In genomic region chr5:111757582-111758283, GRCh38 we compare ENCODE assay signal across 1 cellular context.
TF ChIP-seq lines count a peak whose summit lies in the region.

No MANE protein-coding gene starts in this region.

TF ChIP-seq in HEK293, 187 proteins besides CTCF, POLR2A, EP300 and RAD21 (continued from another document and continues in another):
- TF ChIP-seq AEBP2 (tag by site-specific recombination; IDR thresholded peaks at IDR 0.05; ENCODE audit: borderline replicate concordance) = no peak
- TF ChIP-seq RBAK (tag by site-specific recombination; IDR thresholded peaks at IDR 0.05) = no peak
- TF ChIP-seq ZNF423 (tag by site-specific recombination; IDR thresholded peaks at IDR 0.05) = no peak
- TF ChIP-seq ZNF239 (tag by site-specific recombination; IDR thresholded peaks at IDR 0.05) = no peak
- no peak for TF ChIP-seq SETDB1 (IDR thresholded peaks at IDR 0.05; ENCODE audit: insufficient read length, low read length)
- TF ChIP-seq BCL11B (tag by site-specific recombination; IDR thresholded peaks at IDR 0.05; ENCODE audit: low read depth) = no peak
- TF ChIP-seq ZNF266 (tag by site-specific recombination; IDR thresholded peaks at IDR 0.05; ENCODE audit: low read depth) = no peak
- peak; percentile 93 for TF ChIP-seq ZBTB8A (tag by site-specific recombination; IDR thresholded peaks at IDR 0.05)
- no peak for TF ChIP-seq ZNF621 (tag by site-specific recombination; IDR thresholded peaks at IDR 0.05)
- TF ChIP-seq ZNF394 (tag by site-specific recombination; IDR thresholded peaks at IDR 0.05; ENCODE audit: borderline replicate concordance) = peak; percentile 59; the same call in 1 of the 2 replicates
- peak; percentile 68 for TF ChIP-seq SP7 (tag by site-specific recombination; IDR thresholded peaks at IDR 0.05)
- peak; percentile 67 for TF ChIP-seq ZBTB17 (tag by site-specific recombination; IDR thresholded peaks at IDR 0.05)
- 0 out of 2 replicates have a peak, but pooled peaks have one; percentile 18 for TF ChIP-seq ZNF362 (tag by site-specific recombination; IDR thresholded peaks at IDR 0.05)
- TF ChIP-seq SCRT2 (tag by site-specific recombination; IDR thresholded peaks at IDR 0.05) = no peak
- no peak for TF ChIP-seq ZNF274 (IDR thresholded peaks at IDR 0.05; ENCODE audit: low read length)
- TF ChIP-seq ZNF274 (tag by site-specific recombination; IDR thresholded peaks at IDR 0.05; ENCODE audit: borderline replicate concordance) = no peak
- peak; percentile 78 for TF ChIP-seq ZFP69B (tag by site-specific recombination; IDR thresholded peaks at IDR 0.05)
- TF ChIP-seq, protein P1, sequence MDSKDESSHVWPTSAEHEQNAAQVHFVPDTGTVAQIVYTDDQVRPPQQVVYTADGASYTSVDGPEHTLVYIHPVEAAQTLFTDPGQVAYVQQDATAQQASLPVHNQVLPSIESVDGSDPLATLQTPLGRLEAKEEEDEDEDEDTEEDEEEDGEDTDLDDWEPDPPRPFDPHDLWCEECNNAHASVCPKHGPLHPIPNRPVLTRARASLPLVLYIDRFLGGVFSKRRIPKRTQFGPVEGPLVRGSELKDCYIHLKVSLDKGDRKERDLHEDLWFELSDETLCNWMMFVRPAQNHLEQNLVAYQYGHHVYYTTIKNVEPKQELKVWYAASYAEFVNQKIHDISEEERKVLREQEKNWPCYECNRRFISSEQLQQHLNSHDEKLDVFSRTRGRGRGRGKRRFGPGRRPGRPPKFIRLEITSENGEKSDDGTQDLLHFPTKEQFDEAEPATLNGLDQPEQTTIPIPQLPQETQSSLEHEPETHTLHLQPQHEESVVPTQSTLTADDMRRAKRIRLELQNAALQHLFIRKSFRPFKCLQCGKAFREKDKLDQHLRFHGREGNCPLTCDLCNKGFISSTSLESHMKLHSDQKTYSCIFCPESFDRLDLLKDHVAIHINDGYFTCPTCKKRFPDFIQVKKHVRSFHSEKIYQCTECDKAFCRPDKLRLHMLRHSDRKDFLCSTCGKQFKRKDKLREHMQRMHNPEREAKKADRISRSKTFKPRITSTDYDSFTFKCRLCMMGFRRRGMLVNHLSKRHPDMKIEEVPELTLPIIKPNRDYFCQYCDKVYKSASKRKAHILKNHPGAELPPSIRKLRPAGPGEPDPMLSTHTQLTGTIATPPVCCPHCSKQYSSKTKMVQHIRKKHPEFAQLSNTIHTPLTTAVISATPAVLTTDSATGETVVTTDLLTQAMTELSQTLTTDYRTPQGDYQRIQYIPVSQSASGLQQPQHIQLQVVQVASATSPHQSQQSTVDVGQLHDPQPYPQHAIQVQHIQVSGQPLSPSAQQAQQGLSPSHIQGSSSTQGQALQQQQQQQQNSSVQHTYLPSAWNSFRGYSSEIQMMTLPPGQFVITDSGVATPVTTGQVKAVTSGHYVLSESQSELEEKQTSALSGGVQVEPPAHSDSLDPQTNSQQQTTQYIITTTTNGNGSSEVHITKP (tag by site-specific recombination; IDR thresholded peaks at IDR 0.05) = peak; percentile 47
- no peak for TF ChIP-seq ZNF112 (tag by site-specific recombination; IDR thresholded peaks at IDR 0.05)
- no peak for TF ChIP-seq ZNF654 (tag by site-specific recombination; IDR thresholded peaks at IDR 0.05; ENCODE audit: low read depth)
- TF ChIP-seq ZNF548 (tag by site-specific recombination; IDR thresholded peaks at IDR 0.05) = no peak
- TF ChIP-seq, protein P2, sequence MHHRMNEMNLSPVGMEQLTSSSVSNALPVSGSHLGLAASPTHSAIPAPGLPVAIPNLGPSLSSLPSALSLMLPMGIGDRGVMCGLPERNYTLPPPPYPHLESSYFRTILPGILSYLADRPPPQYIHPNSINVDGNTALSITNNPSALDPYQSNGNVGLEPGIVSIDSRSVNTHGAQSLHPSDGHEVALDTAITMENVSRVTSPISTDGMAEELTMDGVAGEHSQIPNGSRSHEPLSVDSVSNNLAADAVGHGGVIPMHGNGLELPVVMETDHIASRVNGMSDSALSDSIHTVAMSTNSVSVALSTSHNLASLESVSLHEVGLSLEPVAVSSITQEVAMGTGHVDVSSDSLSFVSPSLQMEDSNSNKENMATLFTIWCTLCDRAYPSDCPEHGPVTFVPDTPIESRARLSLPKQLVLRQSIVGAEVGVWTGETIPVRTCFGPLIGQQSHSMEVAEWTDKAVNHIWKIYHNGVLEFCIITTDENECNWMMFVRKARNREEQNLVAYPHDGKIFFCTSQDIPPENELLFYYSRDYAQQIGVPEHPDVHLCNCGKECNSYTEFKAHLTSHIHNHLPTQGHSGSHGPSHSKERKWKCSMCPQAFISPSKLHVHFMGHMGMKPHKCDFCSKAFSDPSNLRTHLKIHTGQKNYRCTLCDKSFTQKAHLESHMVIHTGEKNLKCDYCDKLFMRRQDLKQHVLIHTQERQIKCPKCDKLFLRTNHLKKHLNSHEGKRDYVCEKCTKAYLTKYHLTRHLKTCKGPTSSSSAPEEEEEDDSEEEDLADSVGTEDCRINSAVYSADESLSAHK (tag by site-specific recombination; IDR thresholded peaks at IDR 0.05) = no peak
- TF ChIP-seq ZBTB49 (tag by site-specific recombination; IDR thresholded peaks at IDR 0.05; ENCODE audit: low read depth) = no peak
- TF ChIP-seq ZNF169 (tag by site-specific recombination; IDR thresholded peaks at IDR 0.05) = no peak
- TF ChIP-seq, protein P3, sequence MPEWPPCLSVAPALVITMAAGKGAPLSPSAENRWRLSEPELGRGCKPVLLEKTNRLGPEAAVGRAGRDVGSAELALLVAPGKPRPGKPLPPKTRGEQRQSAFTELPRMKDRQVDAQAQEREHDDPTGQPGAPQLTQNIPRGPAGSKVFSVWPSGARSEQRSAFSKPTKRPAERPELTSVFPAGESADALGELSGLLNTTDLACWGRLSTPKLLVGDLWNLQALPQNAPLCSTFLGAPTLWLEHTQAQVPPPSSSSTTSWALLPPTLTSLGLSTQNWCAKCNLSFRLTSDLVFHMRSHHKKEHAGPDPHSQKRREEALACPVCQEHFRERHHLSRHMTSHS (tag by site-specific recombination; IDR thresholded peaks at IDR 0.05) = no peak
- TF ChIP-seq ZNF624 (tag by site-specific recombination; IDR thresholded peaks at IDR 0.05) = no peak
- no peak for TF ChIP-seq ZNF114 (tag by site-specific recombination; IDR thresholded peaks at IDR 0.05)
- TF ChIP-seq ZNF335 (tag by site-specific recombination; conservative IDR thresholded peaks at IDR 0.05) = peak; percentile 98
- TF ChIP-seq, protein P4, sequence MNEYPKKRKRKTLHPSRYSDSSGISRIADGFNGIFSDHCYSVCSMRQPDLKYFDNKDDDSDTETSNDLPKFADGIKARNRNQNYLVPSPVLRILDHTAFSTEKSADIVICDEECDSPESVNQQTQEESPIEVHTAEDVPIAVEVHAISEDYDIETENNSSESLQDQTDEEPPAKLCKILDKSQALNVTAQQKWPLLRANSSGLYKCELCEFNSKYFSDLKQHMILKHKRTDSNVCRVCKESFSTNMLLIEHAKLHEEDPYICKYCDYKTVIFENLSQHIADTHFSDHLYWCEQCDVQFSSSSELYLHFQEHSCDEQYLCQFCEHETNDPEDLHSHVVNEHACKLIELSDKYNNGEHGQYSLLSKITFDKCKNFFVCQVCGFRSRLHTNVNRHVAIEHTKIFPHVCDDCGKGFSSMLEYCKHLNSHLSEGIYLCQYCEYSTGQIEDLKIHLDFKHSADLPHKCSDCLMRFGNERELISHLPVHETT (tag by site-specific recombination; IDR thresholded peaks at IDR 0.05) = peak; percentile 25; the same call in 1 of the 2 replicates
- TF ChIP-seq ZNF302 (tag by site-specific recombination; IDR thresholded peaks at IDR 0.05; ENCODE audit: low read depth) = no peak
- TF ChIP-seq ZNF792 (tag by site-specific recombination; IDR thresholded peaks at IDR 0.05) = no peak
- peak; percentile 85; the same call in 1 of the 2 replicates for TF ChIP-seq ZNF561 (tag by site-specific recombination; IDR thresholded peaks at IDR 0.05; ENCODE audit: borderline replicate concordance)
- TF ChIP-seq ZNF777 (tag by site-specific recombination; IDR thresholded peaks at IDR 0.05; ENCODE audit: borderline replicate concordance) = peak; percentile 60; the same call in 1 of the 2 replicates
- no peak for TF ChIP-seq REPIN1 (tag by site-specific recombination; IDR thresholded peaks at IDR 0.05; ENCODE audit: low read depth)
- peak; percentile 36; the same call in 1 of the 2 replicates for TF ChIP-seq GLIS2 (tag by site-specific recombination; IDR thresholded peaks at IDR 0.05)
- no peak for TF ChIP-seq ZNF16 (tag by site-specific recombination; IDR thresholded peaks at IDR 0.05; ENCODE audit: low read depth)
- TF ChIP-seq ZNF670 (tag by site-specific recombination; IDR thresholded peaks at IDR 0.05; ENCODE audit: low read depth) = no peak
- TF ChIP-seq ZNF214 (tag by site-specific recombination; IDR thresholded peaks at IDR 0.05; ENCODE audit: borderline replicate concordance) = no peak
- no peak for TF ChIP-seq ZNF544 (tag by site-specific recombination; IDR thresholded peaks at IDR 0.05)
- TF ChIP-seq ZNF121 (tag by site-specific recombination; IDR thresholded peaks at IDR 0.05) = no peak; the same call in 1 of the 2 replicates
- no peak for TF ChIP-seq HOXD13 (CRISPR knock-in tag; IDR thresholded peaks at IDR 0.05; ENCODE audit: borderline replicate concordance)
- TF ChIP-seq ZNF660 (tag by site-specific recombination; IDR thresholded peaks at IDR 0.05) = peak; percentile 74; the same call in 1 of the 2 replicates
- TF ChIP-seq ZNF133 (tag by site-specific recombination; IDR thresholded peaks at IDR 0.05) = no peak
- no peak for TF ChIP-seq GFI1B (tag by site-specific recombination; IDR thresholded peaks at IDR 0.05)
- TF ChIP-seq ZNF175 (tag by site-specific recombination; IDR thresholded peaks at IDR 0.05) = no peak
- TF ChIP-seq, protein P5, sequence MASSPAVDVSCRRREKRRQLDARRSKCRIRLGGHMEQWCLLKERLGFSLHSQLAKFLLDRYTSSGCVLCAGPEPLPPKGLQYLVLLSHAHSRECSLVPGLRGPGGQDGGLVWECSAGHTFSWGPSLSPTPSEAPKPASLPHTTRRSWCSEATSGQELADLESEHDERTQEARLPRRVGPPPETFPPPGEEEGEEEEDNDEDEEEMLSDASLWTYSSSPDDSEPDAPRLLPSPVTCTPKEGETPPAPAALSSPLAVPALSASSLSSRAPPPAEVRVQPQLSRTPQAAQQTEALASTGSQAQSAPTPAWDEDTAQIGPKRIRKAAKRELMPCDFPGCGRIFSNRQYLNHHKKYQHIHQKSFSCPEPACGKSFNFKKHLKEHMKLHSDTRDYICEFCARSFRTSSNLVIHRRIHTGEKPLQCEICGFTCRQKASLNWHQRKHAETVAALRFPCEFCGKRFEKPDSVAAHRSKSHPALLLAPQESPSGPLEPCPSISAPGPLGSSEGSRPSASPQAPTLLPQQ (tag by site-specific recombination; IDR thresholded peaks at IDR 0.05) = peak; percentile 89
- peak; percentile 65; the same call in 1 of the 2 replicates for TF ChIP-seq YY1 (tag by site-specific recombination; IDR thresholded peaks at IDR 0.05)
- no peak for TF ChIP-seq ZNF19 (tag by site-specific recombination; IDR thresholded peaks at IDR 0.05; ENCODE audit: low read depth)
- no peak for TF ChIP-seq MEIS1 (CRISPR knock-in tag; IDR thresholded peaks at IDR 0.05; ENCODE audit: borderline replicate concordance)
- TF ChIP-seq ZXDB (tag by site-specific recombination; IDR thresholded peaks at IDR 0.05) = peak; percentile 98
- no peak for TF ChIP-seq ZNF391 (tag by site-specific recombination; IDR thresholded peaks at IDR 0.05; ENCODE audit: borderline replicate concordance, low read depth)
- TF ChIP-seq, protein P6, sequence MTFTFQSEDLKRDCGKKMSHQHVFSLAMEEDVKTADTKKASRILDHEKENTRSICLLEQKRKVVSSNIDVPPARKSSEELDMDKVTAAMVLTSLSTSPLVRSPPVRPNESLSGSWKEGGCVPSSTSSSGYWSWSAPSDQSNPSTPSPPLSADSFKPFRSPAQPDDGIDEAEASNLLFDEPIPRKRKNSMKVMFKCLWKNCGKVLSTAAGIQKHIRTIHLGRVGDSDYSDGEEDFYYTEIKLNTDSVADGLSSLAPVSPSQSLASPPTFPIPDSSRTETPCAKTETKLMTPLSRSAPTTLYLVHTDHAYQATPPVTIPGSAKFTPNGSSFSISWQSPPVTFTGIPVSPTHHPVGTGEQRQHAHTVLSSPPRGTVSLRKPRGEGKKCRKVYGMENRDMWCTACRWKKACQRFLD (tag by site-specific recombination; IDR thresholded peaks at IDR 0.05) = no peak
- TF ChIP-seq ZNF610 (tag by site-specific recombination; IDR thresholded peaks at IDR 0.05; ENCODE audit: borderline replicate concordance) = peak; percentile 80
